ENCODE assay signal across 24 cellular contexts in the genomic region with DNA sequence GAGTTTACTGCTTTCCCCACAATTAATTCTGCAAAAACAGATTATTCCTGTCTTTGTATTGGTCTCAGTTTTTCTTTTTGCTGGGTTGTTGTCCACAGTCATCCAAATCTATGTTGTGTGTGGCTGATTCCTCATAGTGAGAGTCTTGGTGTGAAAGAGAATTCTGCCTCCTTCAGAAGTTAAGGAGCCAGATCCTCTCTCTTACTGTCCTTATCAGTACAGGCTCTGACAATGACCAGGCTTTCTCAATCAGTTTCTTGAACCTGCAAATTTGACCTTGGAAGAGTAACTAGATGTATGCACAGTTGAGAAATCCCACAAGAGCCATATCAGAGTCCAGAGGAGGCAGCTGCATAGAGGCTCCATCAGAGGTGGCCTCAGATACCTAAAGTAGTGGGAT. TPM values are rescaled to one million over a fixed set of nuclear protein-coding genes. Genes with fewer than 3 reads are reported as not detected.
DNase-seq lines count a peak whose midpoint lies in the region; ATAC-seq and TF ChIP-seq lines count a peak whose summit lies in the region.
"Had no signal": no experiment of that assay in that cellular context is flagged by ENCODE, and none has a peak within 500 bp of the region (broad histone marks: within the 10 kb centered on the region; RNA-seq: fewer than 3 reads in every experiment).

No MANE protein-coding gene starts in this region.

- H3K27ac ChIP-seq in HL-60 (replicated peaks) (peak overlapping the region; percentile 41; the same call in 1 of the 2 replicates), PC-9 (no peak overlapping the region)
- H3K27ac ChIP-seq: BLaER1, KMS-11, RWPE1 had no signal

- H4K20me1 ChIP-seq in PC-9 (ENCODE audit: insufficient read depth) = no peaks in the 10 kb centered on the region
- H4K20me1 ChIP-seq: BLaER1 had no signal

- no peaks in the 10 kb centered on the region for H3F3A ChIP-seq in PC-9 (ENCODE audit: insufficient read depth, low read depth)

- ATAC-seq in natural killer cell treated with Interleukin-12 subunit alpha and Interleukin-12 subunit beta and Interleukin-15 and Interleukin-18, amount 100 ng/mL, for 72 hours = peak in 1 of 2 donors; percentile 37
- no peak for ATAC-seq in natural killer cell
- ATAC-seq in HG03045 (IDR thresholded peaks at IDR 0.05; ENCODE audit: unreplicated experiment) = no peak
- ATAC-seq: Panc1 had no signal

- TF ChIP-seq POLR2A in erythroblast (IDR thresholded peaks at IDR 0.05; ENCODE audit: low read length) = no peak

- no peaks in the 10 kb centered on the region for H3K27me3 ChIP-seq in HL-60 (ENCODE audit: insufficient read depth, poor library complexity, severe bottlenecking)
- H3K27me3 ChIP-seq in PC-9 (ENCODE audit: insufficient read depth, low read depth) = no peaks in the 10 kb centered on the region

- H3K4me3 ChIP-seq in HL-60 (replicated peaks; ENCODE audit: insufficient read depth, low read length) = no peak overlapping the region
- no peak overlapping the region for H3K4me3 ChIP-seq in PC-9
- H3K4me3 ChIP-seq: BLaER1 had no signal

- peak overlapping the region; percentile 96 to 97 for H3K27ac Mint-ChIP-seq in natural killer cell treated with Interleukin-12 subunit alpha and Interleukin-12 subunit beta and Interleukin-15 and Interleukin-18, amount 100 ng/mL, for 72 hours
- peak overlapping the region in 1 of 2 donors; percentile 1 for H3K27ac Mint-ChIP-seq in natural killer cell
- H3K27ac Mint-ChIP-seq: CD4-positive, alpha-beta T cell had no signal

- peaks cover 11% of the 10 kb centered on the region for H3K36me3 Mint-ChIP-seq in natural killer cell treated with Interleukin-12 subunit alpha and Interleukin-12 subunit beta and Interleukin-15 and Interleukin-18, amount 100 ng/mL, for 72 hours
- H3K36me3 Mint-ChIP-seq in natural killer cell = no peaks in the 10 kb centered on the region

- H2AFZ ChIP-seq in PC-9 = no peak overlapping the region

- no TSS peak for BruUV-seq in PC-9 (replicated peaks; lab: Mats Ljungman, UMichigan)

- no peaks in the 10 kb centered on the region for H3K9me3 ChIP-seq in PC-9 (ENCODE audit: insufficient read depth, low read depth)

- CTCF ChIA-PET in PC-9 (lab: Charles Lee) = no interaction called here

- intact Hi-C loops in natural killer cell (cut with micrococcal nuclease) (loop anchor here (10.0 kb wide), 1 partner anchor 1956 kb away; the partner anchor contains the start of genes EFCAB11 and TDP1), PC-9 (cut with micrococcal nuclease; ENCODE audit: unreplicated experiment) (no loop called here)

- peaks cover 71 to 87% of the 10 kb centered on the region in 2 donors for H3K4me1 Mint-ChIP-seq in natural killer cell treated with Interleukin-12 subunit alpha and Interleukin-12 subunit beta and Interleukin-15 and Interleukin-18, amount 100 ng/mL, for 72 hours (ENCODE audit: low read depth in 2 of 2)
- peaks cover 45 to 52% of the 10 kb centered on the region in 2 donors for H3K4me1 Mint-ChIP-seq in natural killer cell

- no peaks in the 10 kb centered on the region for H3K36me3 ChIP-seq in PC-9 (ENCODE audit: low read depth)
- H3K36me3 ChIP-seq: BLaER1 had no signal

- H3K79me2 ChIP-seq in PC-9 (ENCODE audit: low read depth) = no peaks in the 10 kb centered on the region

- no peaks in the 10 kb centered on the region for H3K4me1 ChIP-seq in PC-9 (replicated peaks; ENCODE audit: insufficient read depth)

- DNase-seq in natural killer cell treated with Interleukin-12 subunit alpha and Interleukin-12 subunit beta and Interleukin-15 and Interleukin-18, amount 100 ng/mL, for 72 hours (ENCODE audit: low spot score) = no peak
- DNase-seq in natural killer cell (no peak), HL-60 (ENCODE audit: low read depth in 1 of 2, low spot score in 1 of 2) (no peak), erythroblast (lab: John Stamatoyannopoulos, UW) (peak; percentile 12 to 56), PC-9 (no peak)
- no peak for DNase-seq in stimulated activated CD4-positive, alpha-beta T cell treated with anti-CD3 and anti-CD28 coated beads, Interleukin-15, amount 100 ng/mL, for 24 hours
- DNase-seq: CD4-positive, alpha-beta T cell; DMS53; IMR-90; MM.1S; NCI-H1092; NCI-H1417 treated with DMSO at 0.1 percent for 48 hours; NCI-H1694 treated with DMSO at 0.1 percent for 48 hours; NCI-H2081; NCI-H2227 treated with DMSO at 0.1 percent for 48 hours; NCI-H526 treated with DMSO at 0.1 percent for 48 hours; SHP77 had no signal

- no peaks in the 10 kb centered on the region for H3K27me3 Mint-ChIP-seq in natural killer cell treated with Interleukin-12 subunit alpha and Interleukin-12 subunit beta and Interleukin-15 and Interleukin-18, amount 100 ng/mL, for 72 hours
- H3K27me3 Mint-ChIP-seq in natural killer cell (ENCODE audit: low read depth in 2 of 2) = no peaks in the 10 kb centered on the region
- H3K27me3 Mint-ChIP-seq: CD4-positive, alpha-beta T cell had no signal

- no peak overlapping the region for H3K4me2 ChIP-seq in PC-9
- H3K4me2 ChIP-seq: BLaER1, KMS-11 had no signal

- H3K9me3 Mint-ChIP-seq in natural killer cell treated with Interleukin-12 subunit alpha and Interleukin-12 subunit beta and Interleukin-15 and Interleukin-18, amount 100 ng/mL, for 72 hours = no peaks in the 10 kb centered on the region
- H3K9me3 Mint-ChIP-seq in natural killer cell = no peaks in the 10 kb centered on the region
- H3K9me3 Mint-ChIP-seq: CD4-positive, alpha-beta T cell had no signal

- H3K9me2 ChIP-seq in PC-9 (ENCODE audit: insufficient read depth) = no peaks in the 10 kb centered on the region

- TF ChIP-seq CTCF in natural killer cell (IDR thresholded peaks at IDR 0.05) = no peak
- no peak for TF ChIP-seq CTCF in HL-60 (IDR thresholded peaks at IDR 0.05; ENCODE audit: insufficient read depth, low read length)
- no peak for TF ChIP-seq CTCF in PC-9 (conservative IDR thresholded peaks at IDR 0.05)

- POLR2A ChIA-PET in PC-9 (lab: Charles Lee; ENCODE audit: unreplicated experiment) = no interaction called here

- H3K4me3 Mint-ChIP-seq in natural killer cell treated with Interleukin-12 subunit alpha and Interleukin-12 subunit beta and Interleukin-15 and Interleukin-18, amount 100 ng/mL, for 72 hours = peak overlapping the region; percentile 38
- no peak overlapping the region for H3K4me3 Mint-ChIP-seq in natural killer cell
- H3K4me3 Mint-ChIP-seq: CD4-positive, alpha-beta T cell had no signal

RNA-seq across cellular contexts. Expression of gene GALC, which starts 5.4 kb away (rescaled TPM):
- total RNA-seq in natural killer cell treated with Interleukin-12 subunit alpha and Interleukin-12 subunit beta and Interleukin-15 and Interleukin-18, amount 100 ng/mL, for 72 hours = 10 to 100 TPM; 25.1 to 27.0 TPM
- total RNA-seq in natural killer cell (10 to 100 TPM; 50.3 to 78.2 (median 67.2) TPM), PC-9 (2021) (2.0 and 4.2 TPM in 2 replicates)

RNA-seq across cellular contexts. Expression of gene GPR65, which starts 6.5 kb away (rescaled TPM):
- total RNA-seq in natural killer cell treated with Interleukin-12 subunit alpha and Interleukin-12 subunit beta and Interleukin-15 and Interleukin-18, amount 100 ng/mL, for 72 hours = 10 to 100 TPM; 20.4 to 35.0 TPM
- 10 to 100 TPM; 37.6 to 47.4 (median 40.3) TPM for total RNA-seq in natural killer cell
- total RNA-seq in PC-9 (2021) = not detected in 2 replicates
- total RNA-seq: Daoy, G401 had no signal

Comparison
In these comparisons a context has a peak if more than half of its experiments do, and no peak if none do; other contexts are left out.
1. DNase-seq: peak in erythroblast (2 of 2); none in natural killer cell treated with Interleukin-12 subunit alpha and Interleukin-12 subunit beta and Interleukin-15 and Interleukin-18, amount 100 ng/mL, for 72 hours (single experiment), natural killer cell (single experiment), HL-60 (0 of 2), stimulated activated CD4-positive, alpha-beta T cell treated with anti-CD3 and anti-CD28 coated beads, Interleukin-15, amount 100 ng/mL, for 24 hours (single experiment) and PC-9 (0 of 2).
2. RNA of gene GPR65, which starts 6.5 kb away (total RNA-seq): 37.6 to 47.4 TPM in natural killer cell and 20.4 to 35.0 TPM in natural killer cell treated with Interleukin-12 subunit alpha and Interleukin-12 subunit beta and Interleukin-15 and Interleukin-18, amount 100 ng/mL, for 72 hours; not detected in PC-9; every median in the first group is over 10 times any median in the second.